10 cellular contexts compared by ENCODE assay signal in genomic region chr6:89311853-89312531, GRCh38. TPM values are rescaled to one million over a fixed set of nuclear protein-coding genes. Genes with fewer than 3 reads are reported as not detected.
DNase-seq lines count a peak whose midpoint lies in the region; ATAC-seq and TF ChIP-seq lines count a peak whose summit lies in the region.
"Had no signal": no experiment of that assay in that cellular context is flagged by ENCODE, and none has a peak within 500 bp of the region (broad histone marks: within the 10 kb centered on the region; RNA-seq: fewer than 3 reads in every experiment).

No MANE protein-coding gene starts in this region.

- H3K79me2 ChIP-seq in DND-41 (ENCODE audit: insufficient read depth, low read length): no peaks in the 10 kb centered on the region

- peak overlapping the region; percentile 52 for H3K27ac Mint-ChIP-seq in mesothelial cell of epicardium
- H3K27ac Mint-ChIP-seq: memory B cell had no signal

- H3K9ac ChIP-seq in DND-41 (ENCODE audit: low read depth, low read length) (no peak overlapping the region), NT2/D1 (ENCODE audit: insufficient read length, low read depth) (peak overlapping the region; percentile 6)

- H3K4me3 ChIP-seq in DND-41 (ENCODE audit: low read depth in 1 of 2, low read length in 2 of 2) (no peak overlapping the region), NT2/D1 (ENCODE audit: insufficient read length, low read depth) (no peak overlapping the region), epithelial cell of esophagus (ENCODE audit: low read length) (no peak overlapping the region), aorta (ENCODE audit: low read length in 2 of 2) (no peak overlapping the region)

- H3K27me3 ChIP-seq in DND-41 (ENCODE audit: insufficient read depth, low read length, poor library complexity) (no peaks in the 10 kb centered on the region), NT2/D1 (ENCODE audit: insufficient read depth, insufficient read length) (no peaks in the 10 kb centered on the region), aorta (ENCODE audit: control insufficient read depth in 1 of 2, insufficient read depth in 2 of 2, low read length in 1 of 2) (no peaks in the 10 kb centered on the region)

- H3K36me3 ChIP-seq in DND-41 (ENCODE audit: insufficient read depth, low read length) (no peaks in the 10 kb centered on the region), NT2/D1 (ENCODE audit: insufficient read depth, insufficient read length, low read length) (no peaks in the 10 kb centered on the region), aorta (ENCODE audit: control insufficient read depth in 1 of 2, insufficient read depth in 2 of 2, low read length in 1 of 2) (no peaks in the 10 kb centered on the region)

- no peak overlapping the region for H3K4me2 ChIP-seq in DND-41 (ENCODE audit: insufficient read depth, low read length)

- no peak overlapping the region for H2AFZ ChIP-seq in DND-41 (ENCODE audit: low read depth, low read length)

- TF ChIP-seq CTCF in DND-41 (IDR thresholded peaks at IDR 0.05; ENCODE audit: borderline replicate concordance, extremely low read depth, low read length, poor library complexity, severe bottlenecking): no peak
- peak; percentile 74 for TF ChIP-seq CTCF in epithelial cell of esophagus (IDR thresholded peaks at IDR 0.05; ENCODE audit: insufficient read depth, low read depth, low read length, missing control alignments)
- TF ChIP-seq CTCF in mesothelial cell of epicardium (IDR thresholded peaks at IDR 0.05; ENCODE audit: unreplicated experiment): no peak

- H3K4me1 Mint-ChIP-seq in mesothelial cell of epicardium: peaks cover 23% of the 10 kb centered on the region

- no peaks in the 10 kb centered on the region; the same call in 1 of the 2 replicates for H4K20me1 ChIP-seq in DND-41 (ENCODE audit: insufficient read depth, low read length)

- ATAC-seq in DND-41 (ENCODE audit: insufficient read depth, low read depth): 0 out of 3 replicates have a peak, but pooled peaks have one; percentile 31
- ATAC-seq in aorta (ENCODE audit: low FRiP score): peak; percentile 78
- no peak for ATAC-seq in GM18519 (IDR thresholded peaks at IDR 0.05; ENCODE audit: low FRiP score, unreplicated experiment)

- H3K36me3 Mint-ChIP-seq in mesothelial cell of epicardium: peaks cover 4% of the 10 kb centered on the region

- intact Hi-C loops in aorta (cut with DNase I): loop anchor here in 1 of 2 donors (5.0 kb wide), 1 partner anchor 40 kb away; the partner anchor contains the start of gene UBE2J1

- DNase-seq in DND-41 (no peak), NT2/D1 (ENCODE audit: low read depth, low spot score) (no peak), epithelial cell of esophagus (ENCODE audit: low read depth) (peak; percentile 39), mesothelial cell of epicardium (ENCODE audit: low spot score in 2 of 2, unreplicated experiment in 2 of 2) (peak in 1 of 2 experiments; percentile 63), aorta (peak; percentile 84 to 88), T-helper 2 cell (no peak)
- no peak for DNase-seq in central memory CD4-positive, alpha-beta T cell

- H3K4me1 ChIP-seq in DND-41 (ENCODE audit: insufficient read depth, low read length): no peaks in the 10 kb centered on the region
- peaks cover 8% of the 10 kb centered on the region for H3K4me1 ChIP-seq in NT2/D1 (ENCODE audit: insufficient read depth, insufficient read length)
- H3K4me1 ChIP-seq in aorta (ENCODE audit: control insufficient read depth in 1 of 2, insufficient read depth in 2 of 2, low read length in 2 of 2): no peaks in the 10 kb centered on the region

- H3K27ac ChIP-seq in DND-41 (ENCODE audit: low read length): peak overlapping the region; percentile 44; the same call in 1 of the 2 replicates
- H3K27ac ChIP-seq in aorta (ENCODE audit: low read depth in 1 of 2, low read length in 2 of 2): peak overlapping the region in 1 of 2 donors; percentile 21
- H3K27ac ChIP-seq: HL-60 had no signal

- H3K27me3 Mint-ChIP-seq in mesothelial cell of epicardium (ENCODE audit: low read depth): peaks cover 4% of the 10 kb centered on the region

- H3K9me3 ChIP-seq in DND-41 (ENCODE audit: insufficient read depth, low read length, severe bottlenecking): no peaks in the 10 kb centered on the region
- H3K9me3 ChIP-seq in NT2/D1 (ENCODE audit: insufficient read depth, low read length): no peaks in the 10 kb centered on the region
- no peaks in the 10 kb centered on the region for H3K9me3 ChIP-seq in aorta (ENCODE audit: control insufficient read depth, low read length)

- no peak overlapping the region for H3K4me3 Mint-ChIP-seq in mesothelial cell of epicardium
- H3K4me3 Mint-ChIP-seq: memory B cell had no signal

- WGBS in aorta, 2 donors: 16 to 18% methylated on average over 9 of the region's 9 CpGs

- H3K9me3 Mint-ChIP-seq in mesothelial cell of epicardium: no peaks in the 10 kb centered on the region
- H3K9me3 Mint-ChIP-seq: memory B cell had no signal

RNA-seq across cellular contexts. Expression of gene GABRR2, which starts 3.1 kb away (rescaled TPM):
- 0.75 to 1.3 TPM (median 0.87 TPM) in 3 replicates for total RNA-seq in mesothelial cell of epicardium
- total RNA-seq in aorta: 1 to 10 TPM; 3.3 to 3.6 TPM
- polyA plus RNA-seq in aorta: under 1 TPM in 1 of 2 donors, not detected in 1; 0.82 TPM

RNA-seq across cellular contexts. Expression of gene UBE2J1, which starts 40.5 kb away (rescaled TPM):
- total RNA-seq in mesothelial cell of epicardium (32.2 to 35.0 TPM (median 34.2 TPM) in 3 replicates), aorta (10 to 100 TPM; 34.1 to 38.7 TPM)
- 10 to 100 TPM; 18.6 to 29.7 TPM for polyA plus RNA-seq in aorta

Comparison
In these comparisons a context has a peak if more than half of its experiments do, and no peak if none do; other contexts are left out.
1. DNase-seq: peak in epithelial cell of esophagus (single experiment) and aorta (2 of 2); none in DND-41 (single experiment), NT2/D1 (single experiment), T-helper 2 cell (0 of 5) and central memory CD4-positive, alpha-beta T cell (single experiment).